In genomic region chr20:31691646-31692275, GRCh38 we compare ENCODE assay signal across 9 cellular contexts. TPM values are rescaled to one million over a fixed set of nuclear protein-coding genes. Genes with fewer than 3 reads are reported as not detected.
DNase-seq lines count a peak whose midpoint lies in the region; ATAC-seq and TF ChIP-seq lines count a peak whose summit lies in the region.
"Had no signal": no experiment of that assay in that cellular context is flagged by ENCODE, and none has a peak within 500 bp of the region (broad histone marks: within the 10 kb centered on the region; RNA-seq: fewer than 3 reads in every experiment).

No MANE protein-coding gene starts in this region.

- H3K4me3 ChIP-seq in Karpas-422 (ENCODE audit: low read length) (peak overlapping the region; percentile 31; the same call in 1 of the 2 replicates), thoracic aorta (no peak overlapping the region)

- no peaks in the 10 kb centered on the region; the same call in 1 of the 2 replicates for H3K36me3 ChIP-seq in Karpas-422 (ENCODE audit: insufficient read depth, low read length)
- peaks cover 14% of the 10 kb centered on the region for H3K36me3 ChIP-seq in thoracic aorta

- H3K36me3 Mint-ChIP-seq in activated naive CD4-positive, alpha-beta T cell treated with anti-CD3 and anti-CD28 coated beads, Interleukin-2, amount 10 ng/mL, durations not matched to agents 7 days and 5 days: peaks cover 42% of the 10 kb centered on the region
- peaks cover 22% of the 10 kb centered on the region for H3K36me3 Mint-ChIP-seq in chondrocyte (ENCODE audit: low read depth)

- H4K20me1 ChIP-seq in Karpas-422 (ENCODE audit: insufficient read depth, low read depth, low read length): no peaks in the 10 kb centered on the region

- TF ChIP-seq CTCF in chondrocyte (IDR thresholded peaks at IDR 0.05) (no peak), thoracic aorta (IDR thresholded peaks at IDR 0.05) (no peak)

- H3K9me3 ChIP-seq in Karpas-422 (ENCODE audit: low read length): no peaks in the 10 kb centered on the region
- H3K9me3 ChIP-seq in thoracic aorta: no peaks in the 10 kb centered on the region

- peak overlapping the region; percentile 43 for H3K9ac ChIP-seq in Karpas-422 (ENCODE audit: low read length)

- H3K4me3 Mint-ChIP-seq in activated naive CD4-positive, alpha-beta T cell treated with anti-CD3 and anti-CD28 coated beads, Interleukin-2, amount 10 ng/mL, durations not matched to agents 7 days and 5 days: no peak overlapping the region
- no peak overlapping the region for H3K4me3 Mint-ChIP-seq in chondrocyte (ENCODE audit: unreplicated experiment)

- H2AFZ ChIP-seq in Karpas-422 (ENCODE audit: low read length): no peak overlapping the region

- peaks cover 59% of the 10 kb centered on the region for H3K4me1 ChIP-seq in Karpas-422 (ENCODE audit: low read length)
- H3K4me1 ChIP-seq in thoracic aorta (ENCODE audit: control insufficient read depth in 1 of 2, low read depth in 2 of 2): peaks cover 45 to 54% of the 10 kb centered on the region in 2 donors

- H3K27ac Mint-ChIP-seq in activated naive CD4-positive, alpha-beta T cell treated with anti-CD3 and anti-CD28 coated beads, Interleukin-2, amount 10 ng/mL, durations not matched to agents 7 days and 5 days: peak overlapping the region; percentile 86
- H3K27ac Mint-ChIP-seq in chondrocyte (ENCODE audit: unreplicated experiment): peak overlapping the region; percentile 70

- no peak for DNase-seq in activated naive CD4-positive, alpha-beta T cell treated with anti-CD3 and anti-CD28 coated beads, Interleukin-2, amount 10 ng/mL, durations not matched to agents 7 days and 5 days
- no peak for DNase-seq in activated naive CD4-positive, alpha-beta T cell (lab: John Stamatoyannopoulos, UW)
- peak; percentile 88 for DNase-seq in Karpas-422
- no peak for DNase-seq in chondrocyte (ENCODE audit: low spot score)
- no peak for DNase-seq in thoracic aorta (ENCODE audit: low spot score)
- DNase-seq in NCI-H146 (lab: John Stamatoyannopoulos, UW): no peak
- no peak for DNase-seq in iPS-NIHi11 (ENCODE audit: low spot score)
- DNase-seq in glomerular visceral epithelial cell (ENCODE audit: extremely low spot score): no peak

- CTCF ChIA-PET in activated naive CD4-positive, alpha-beta T cell treated with anti-CD3 and anti-CD28 coated beads, Interleukin-2, amount 10 ng/mL, durations not matched to agents 7 days and 5 days (lab: Charles Lee): interaction anchor here (1.2 to 6.1 kb wide), 3 partner anchors 11 to 30 kb away, joined by 3 to 46 read pairs (median 5); no protein-coding TSS in a partner anchor

- no peaks in the 10 kb centered on the region for H3K9me3 Mint-ChIP-seq in activated naive CD4-positive, alpha-beta T cell treated with anti-CD3 and anti-CD28 coated beads, Interleukin-2, amount 10 ng/mL, durations not matched to agents 7 days and 5 days
- no peaks in the 10 kb centered on the region for H3K9me3 Mint-ChIP-seq in chondrocyte (ENCODE audit: low read depth)

- no peak for ATAC-seq in thoracic aorta (ENCODE audit: insufficient number of reproducible peaks, low FRiP score, low read depth)

- peaks cover 61% of the 10 kb centered on the region for H3K4me1 Mint-ChIP-seq in activated naive CD4-positive, alpha-beta T cell treated with anti-CD3 and anti-CD28 coated beads, Interleukin-2, amount 10 ng/mL, durations not matched to agents 7 days and 5 days
- peaks cover 51% of the 10 kb centered on the region for H3K4me1 Mint-ChIP-seq in chondrocyte (ENCODE audit: low read depth)

- H3K27me3 ChIP-seq in Karpas-422 (ENCODE audit: low read length) (no peaks in the 10 kb centered on the region), thoracic aorta (replicated peaks; ENCODE audit: insufficient read depth) (no peaks in the 10 kb centered on the region)

- H3K27ac ChIP-seq in Karpas-422 (ENCODE audit: low read length) (peak overlapping the region; percentile 95), thoracic aorta (peak overlapping the region; percentile 30 to 41)

- peak overlapping the region; percentile 67 for H3K4me2 ChIP-seq in Karpas-422 (ENCODE audit: low read depth, low read length, poor library complexity, severe bottlenecking)

- no peaks in the 10 kb centered on the region for H3K27me3 Mint-ChIP-seq in activated naive CD4-positive, alpha-beta T cell treated with anti-CD3 and anti-CD28 coated beads, Interleukin-2, amount 10 ng/mL, durations not matched to agents 7 days and 5 days
- no peaks in the 10 kb centered on the region for H3K27me3 Mint-ChIP-seq in chondrocyte (ENCODE audit: low read depth)

- no peaks in the 10 kb centered on the region for H3K9me2 ChIP-seq in Karpas-422 (replicated peaks; ENCODE audit: insufficient read depth, low read length)

- peaks cover 50% of the 10 kb centered on the region for H3K79me2 ChIP-seq in Karpas-422 (ENCODE audit: low read length)

RNA-seq across cellular contexts. Expression of gene BCL2L1, which starts 30.9 kb away (rescaled TPM):
- total RNA-seq in Karpas-422 (2014; rRNA removed; shearing (Covaris generic); ENCODE audit: low replicate concordance): 41.0 and 56.1 TPM in 2 replicates
- total RNA-seq in chondrocyte (55.9 to 96.1 TPM (median 90.7 TPM) in 3 replicates), thoracic aorta (100 to 1,000 TPM; 137 to 187 TPM)

RNA-seq across cellular contexts. Expression of gene TPX2, which starts 47.3 kb away (rescaled TPM):
- 54.0 and 55.5 TPM in 2 replicates for total RNA-seq in Karpas-422 (2014; rRNA removed; shearing (Covaris generic); ENCODE audit: low replicate concordance)
- total RNA-seq in chondrocyte (20.2 to 51.0 TPM (median 49.6 TPM) in 3 replicates), thoracic aorta (1 to 10 TPM; 1.5 TPM)

RNA-seq across cellular contexts. Expression of gene COX4I2, which starts 54.0 kb away (rescaled TPM):
- total RNA-seq in Karpas-422 (2014; rRNA removed; shearing (Covaris generic); ENCODE audit: low replicate concordance): not detected in 2 replicates
- not detected in 3 replicates for total RNA-seq in chondrocyte
- 1 to 10 TPM in 1 of 2 donors, not detected in 1; 4.9 TPM for total RNA-seq in thoracic aorta
- total RNA-seq: temporal lobe had no signal
